8 cellular contexts compared by ENCODE assay signal in the genomic region with DNA sequence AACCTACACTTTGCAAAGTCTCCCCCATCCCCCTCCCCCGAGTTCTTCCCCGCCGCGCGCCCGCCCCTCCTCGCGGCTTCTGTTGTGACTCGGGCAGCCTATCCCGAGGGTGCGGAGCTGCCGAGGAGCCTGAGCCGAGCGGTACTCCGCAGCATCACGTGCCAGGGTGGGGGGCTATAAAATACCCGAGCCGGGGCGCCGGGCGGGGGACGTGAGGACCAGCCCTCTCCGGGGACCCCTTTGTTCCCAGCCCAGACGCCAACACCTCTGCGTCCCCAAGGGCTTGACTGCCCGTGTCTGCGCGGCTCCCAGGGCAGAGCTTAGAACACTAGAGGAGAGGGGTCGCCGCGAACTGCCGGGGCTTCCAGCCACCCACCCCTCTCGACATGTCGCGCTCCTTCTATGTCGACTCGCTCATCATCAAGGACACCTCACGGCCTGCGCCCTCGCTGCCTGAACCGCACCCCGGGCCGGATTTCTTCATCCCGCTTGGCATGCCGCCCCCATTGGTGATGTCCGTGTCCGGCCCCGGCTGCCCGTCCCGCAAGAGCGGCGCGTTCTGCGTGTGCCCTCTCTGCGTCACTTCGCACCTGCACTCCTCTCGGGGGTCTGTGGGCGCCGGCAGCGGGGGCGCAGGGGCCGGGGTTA. TPM values are rescaled to one million over a fixed set of nuclear protein-coding genes. Genes with fewer than 3 reads are reported as not detected.
A peak's percentile ranks its signal among the peaks of the same experiment; 100 is the strongest.
DNase-seq lines count a peak whose midpoint lies in the region; ATAC-seq, FAIRE-seq and TF ChIP-seq lines count a peak whose summit lies in the region.

A gene (plus strand): TSS at position 205 of the 648 bp plus-strand sequence. CDS start 182 bp downstream, at position 387.

- H4K20me1 ChIP-seq in H9 (ENCODE audit: control insufficient read depth, insufficient read depth, insufficient read length): no peaks in the 10 kb centered on the region

- H3K9ac ChIP-seq in H9 (ENCODE audit: extremely low read depth, insufficient read length, low read length) (no peak within 1 kb of the TSS), mesendoderm (ENCODE audit: low read length) (peak within 1 kb of the TSS; percentile 38)

- H2BK15ac ChIP-seq in H9 (ENCODE audit: low read depth, low read length): no peak within 1 kb of the TSS
- H2BK15ac ChIP-seq in mesendoderm (replicated peaks; ENCODE audit: low read depth): no peak within 1 kb of the TSS

- H3K56ac ChIP-seq in H9 (ENCODE audit: insufficient read length, low read depth, low read length): no peak within 1 kb of the TSS
- H3K56ac ChIP-seq in mesendoderm (ENCODE audit: low read length): peak within 1 kb of the TSS; percentile 60

- H3K23ac ChIP-seq in H9 (ENCODE audit: insufficient read length, low read depth, low read length): no peak within 1 kb of the TSS
- H3K23ac ChIP-seq in mesendoderm (ENCODE audit: low read length): peak within 1 kb of the TSS; percentile 71

- CTCF ChIA-PET in A549 (lab: Yijun Ruan, JAX): no interaction called here

- H3K36me3 ChIP-seq in mesendoderm (ENCODE audit: control insufficient read depth, insufficient read depth, low read length): no peaks in the 10 kb centered on the region

- H4K8ac ChIP-seq in H9 (replicated peaks; ENCODE audit: insufficient read length, low read depth, low read length) (no peak within 1 kb of the TSS), mesendoderm (ENCODE audit: low read depth, low read length) (no peak within 1 kb of the TSS)

- peaks cover 100% of the 10 kb centered on the region for H3K27me3 Mint-ChIP-seq in H9 (ENCODE audit: low read depth)

- no peaks in the 10 kb centered on the region for H3K79me2 ChIP-seq in H9 (ENCODE audit: insufficient read depth, low read length)
- H3K79me2 ChIP-seq in mesendoderm (ENCODE audit: control insufficient read depth, insufficient read depth, low read length): no peaks in the 10 kb centered on the region

- H2BK5ac ChIP-seq in H9 (ENCODE audit: insufficient read length, low read length): no peak within 1 kb of the TSS
- H2BK5ac ChIP-seq in mesendoderm (ENCODE audit: low read length): no peak within 1 kb of the TSS

- H3K9me3 ChIP-seq in A549 (no peaks in the 10 kb centered on the region), H9 (ENCODE audit: control insufficient read depth, low read depth, low read length) (no peaks in the 10 kb centered on the region)

- no peak within 1 kb of the TSS for H4K91ac ChIP-seq in H9 (ENCODE audit: insufficient read length, low read depth, low read length)

- H3K4me1 Mint-ChIP-seq in H9: peaks cover 52 to 85% of the 10 kb centered on the region in 2 experiments

- H3K18ac ChIP-seq in H9 (ENCODE audit: insufficient read length, low read depth, low read length): no peak within 1 kb of the TSS
- H3K18ac ChIP-seq in mesendoderm (ENCODE audit: low read length): no peak within 1 kb of the TSS

- H2AK5ac ChIP-seq in H9 (ENCODE audit: insufficient read length, low read length) (no peak within 1 kb of the TSS), mesendoderm (ENCODE audit: low read length) (no peak within 1 kb of the TSS)

- TF ChIP-seq POLR2A in A549 (IDR thresholded peaks at IDR 0.05; ENCODE audit: low read length): no peak

- H2BK12ac ChIP-seq in H9 (ENCODE audit: insufficient read length, low read depth, low read length): no peak within 1 kb of the TSS

- 2% methylated on average over 17 of the region's 62 CpGs for WGBS in A549 (ENCODE audit: missing lambda C conversion rate)
- no CpG with 5 or more reads among the region's 62 CpGs for WGBS in H9 (ENCODE audit: extremely low coverage, insufficient read length, low lambda C conversion rate)
- no CpG with 5 or more reads among the region's 62 CpGs for WGBS in mesendoderm (ENCODE audit: extremely low coverage, insufficient coverage, low lambda C conversion rate)

- 0 out of 7 replicates have a peak, but pooled peaks cover 0 to 3% (median 0%) of the 10 kb centered on the region in 3 experiments for H3K36me3 Mint-ChIP-seq in H9 (ENCODE audit: insufficient read depth in 1 of 3, low read depth in 3 of 3)

- FAIRE-seq in A549 (lab: Jason Lieb, UNC): no peak

- H2BK20ac ChIP-seq in H9 (ENCODE audit: low read depth, low read length, poor library complexity, severe bottlenecking): no peak within 1 kb of the TSS

- H2BK120ac ChIP-seq in H9 (ENCODE audit: low read depth, low read length, poor library complexity, severe bottlenecking): no peak within 1 kb of the TSS
- H2BK120ac ChIP-seq in mesendoderm (ENCODE audit: low read depth, low read length): no peak within 1 kb of the TSS

- POLR2A ChIA-PET in A549 (lab: Yijun Ruan, JAX): no interaction called here

- TF ChIP-seq CTCF in A549 (IDR thresholded peaks at IDR 0.05) (no peak), H9 (conservative IDR thresholded peaks at IDR 0.05) (no peak), cardiac fibroblast (IDR thresholded peaks at IDR 0.05; ENCODE audit: low read depth, low read length) (no peak)

- no peak within 1 kb of the TSS; a peak in 1 of 7 replicates for H3K27ac Mint-ChIP-seq in H9

- TF ChIP-seq EP300 in A549 (IDR thresholded peaks at IDR 0.05): no peak

- ATAC-seq in A549: peak; percentile 23 to 58; a peak in 3 of 6 replicates
- ATAC-seq in GM21367 (IDR thresholded peaks at IDR 0.05; ENCODE audit: unreplicated experiment): no peak

- peaks cover 93% of the 10 kb centered on the region for H3K27me3 ChIP-seq in H9 (ENCODE audit: insufficient read depth, low read length)
- H3K27me3 ChIP-seq in mesendoderm (ENCODE audit: insufficient read depth, low read length, poor library complexity): peaks cover 87% of the 10 kb centered on the region

- no peaks in the 10 kb centered on the region for H3K79me1 ChIP-seq in H9 (ENCODE audit: insufficient read depth, low read depth, low read length, poor library complexity, severe bottlenecking)
- no peaks in the 10 kb centered on the region for H3K79me1 ChIP-seq in mesendoderm (ENCODE audit: low read length)

- H3K14ac ChIP-seq in H9 (ENCODE audit: insufficient read depth, low read length): no peak within 1 kb of the TSS; the same call in 1 of the 2 replicates

- H3K4me1 ChIP-seq in A549 (peaks cover 3% of the 10 kb centered on the region; the same call in 1 of the 3 replicates), H9 (ENCODE audit: insufficient read depth, low read length) (peaks cover 9% of the 10 kb centered on the region), mesendoderm (ENCODE audit: control insufficient read depth, low read depth, low read length) (peaks cover 7% of the 10 kb centered on the region)

- H2AFZ ChIP-seq in H9 (ENCODE audit: low read length): no peak within 1 kb of the TSS

- H4K5ac ChIP-seq in H9 (ENCODE audit: insufficient read length, low read depth, low read length) (no peak within 1 kb of the TSS), mesendoderm (ENCODE audit: low read length) (no peak within 1 kb of the TSS)

- H3K4me3 ChIP-seq in A549 (peak within 1 kb of the TSS; percentile 48), cardiac fibroblast (replicated peaks in 1 of 2; ENCODE audit: low read depth in 2 of 2, low read length in 2 of 2) (peak within 1 kb of the TSS; percentile 47 to 53), mesendoderm (ENCODE audit: low read length) (peak within 1 kb of the TSS; percentile 13)

- H3K4me2 ChIP-seq in A549: peak within 1 kb of the TSS; percentile 88
- peak within 1 kb of the TSS; percentile 85 for H3K4me2 ChIP-seq in H9 (ENCODE audit: insufficient read depth, insufficient read length, low read length)
- peak within 1 kb of the TSS; percentile 44 for H3K4me2 ChIP-seq in mesendoderm (ENCODE audit: low read length)

- peak within 1 kb of the TSS; percentile 40 to 78 for H3K4me3 Mint-ChIP-seq in H9

- H3K23me2 ChIP-seq in H9 (ENCODE audit: insufficient read length, low read depth, low read length, poor library complexity, severe bottlenecking): peaks cover 29% of the 10 kb centered on the region

- H3K4ac ChIP-seq in H9 (ENCODE audit: low read depth, low read length) (no peak within 1 kb of the TSS), mesendoderm (ENCODE audit: low read depth, low read length) (no peak within 1 kb of the TSS)

- DNase-seq in A549 (ENCODE audit: low read depth in 1 of 2, low spot score in 1 of 2) (no peak), H9 (peak; percentile 53), cardiac fibroblast (ENCODE audit: low read depth in 2 of 2) (peak in 1 of 2 donors; percentile 32), mesendoderm (peak; percentile 11), midbrain (lab: John Stamatoyannopoulos, UW) (no peak), NCI-H2107 (lab: John Stamatoyannopoulos, UW) (no peak), NCI-H774 (lab: John Stamatoyannopoulos, UW) (no peak)

- H3K27ac ChIP-seq in A549 (0 out of 6 replicates have a peak within 1 kb of the TSS, but pooled peaks of 1 of the 2 experiments have one; percentile 37), H9 (ENCODE audit: insufficient read length, low read depth, low read length) (no peak within 1 kb of the TSS), mesendoderm (ENCODE audit: low read depth, low read length) (no peak within 1 kb of the TSS)

- no peak within 1 kb of the TSS for H3T11ph ChIP-seq in H9 (ENCODE audit: low read length)

- H3K9me3 Mint-ChIP-seq in H9: peaks cover 0 to 9% of the 10 kb centered on the region in 2 experiments; a peak in 1 of 5 replicates

- TF ChIP-seq RAD21 in A549 (conservative IDR thresholded peaks at IDR 0.05 in 1 of 2, IDR thresholded peaks at IDR 0.05 in 1 of 2): no peak

TF ChIP-seq in A549, 52 proteins besides CTCF, POLR2A, EP300 and RAD21 (continues in another document):
- TF ChIP-seq, protein P1, sequence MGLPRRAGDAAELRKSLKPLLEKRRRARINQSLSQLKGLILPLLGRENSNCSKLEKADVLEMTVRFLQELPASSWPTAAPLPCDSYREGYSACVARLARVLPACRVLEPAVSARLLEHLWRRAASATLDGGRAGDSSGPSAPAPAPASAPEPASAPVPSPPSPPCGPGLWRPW (IDR thresholded peaks at IDR 0.05): no peak
- TF ChIP-seq EHF (CRISPR knock-in tag; IDR thresholded peaks at IDR 0.05) (no peak), KDM5A (IDR thresholded peaks at IDR 0.05) (no peak)

RNA-seq across cellular contexts. Expression of the gene that starts here (rescaled TPM):
- polyA plus RNA-seq in A549 (2011; rRNA removed) (not detected in 2 replicates), A549 (2017; fragmentation: RNase III; extraction: RNeasy Plus Mini Kit Qiagen cat#74134 plus additional on column Dnase treatment) (not detected in 3 replicates)
- not detected in 2 replicates for polyA plus RNA-seq in A549 (2012; cell fraction: cytosol; rRNA removed)
- not detected in 2 replicates for polyA plus RNA-seq in A549 (2012; cell fraction: nucleus; rRNA removed)
- not detected in 2 replicates for polyA minus RNA-seq in A549 (2011; rRNA and poly(A)+ RNA removed)
- total RNA-seq in H9 (2021): not detected in 2 replicates
- polyA plus RNA-seq in mesendoderm (2013, experiment 1 of 2): not detected
- polyA plus RNA-seq in mesendoderm (2013, experiment 2 of 2): 0.04 TPM

Comparison
In these comparisons a context has a peak if more than half of its experiments do, and no peak if none do; other contexts are left out.
1. Peak in ATAC-seq, H3K4me3 ChIP-seq and H3K4me2 ChIP-seq in A549; RNA of the gene not detected or under 1 TPM.
2. Peak in DNase-seq and H3K4me2 ChIP-seq in H9; RNA of the gene not detected or under 1 TPM.